Comparison of ENCODE assay signal across 28 cellular contexts in genomic region chr4:13597604-13598003, GRCh38. TPM values are rescaled to one million over a fixed set of nuclear protein-coding genes. Genes with fewer than 3 reads are reported as not detected.
DNase-seq lines count a peak whose midpoint lies in the region; ATAC-seq and TF ChIP-seq lines count a peak whose summit lies in the region.
"Had no signal": no experiment of that assay in that cellular context is flagged by ENCODE, and none has a peak within 500 bp of the region (broad histone marks: within the 10 kb centered on the region; RNA-seq: fewer than 3 reads in every experiment).

No MANE protein-coding gene starts in this region.

- no peaks in the 10 kb centered on the region for H3K9me2 ChIP-seq in PC-3 (replicated peaks; ENCODE audit: low read length)

- peaks cover 10% of the 10 kb centered on the region for H3K4me1 ChIP-seq in PC-3 (ENCODE audit: insufficient read depth, low read length)
- H3K4me1 ChIP-seq: BE2C, stomach, transverse colon had no signal

- BruUV-seq in PC-3 (replicated peaks; lab: Mats Ljungman, UMichigan), result no TSS peak

- H4K20me1 ChIP-seq in PC-3 (ENCODE audit: low read length), result no peaks in the 10 kb centered on the region

- H3K79me2 ChIP-seq in PC-3 (ENCODE audit: low read length), result no peaks in the 10 kb centered on the region

- H3K27me3 ChIP-seq in PC-3 (ENCODE audit: low read length), result no peaks in the 10 kb centered on the region
- H3K27me3 ChIP-seq: BE2C, stomach, transverse colon had no signal

- H3K4me3 ChIP-seq in PC-3 (ENCODE audit: low read length) (no peak overlapping the region), fibroblast of mammary gland (ENCODE audit: control insufficient read depth, low read depth, low read length) (no peak overlapping the region)
- H3K4me3 ChIP-seq: stomach, transverse colon had no signal

- H3K9ac ChIP-seq in PC-3 (ENCODE audit: low read length), result no peak overlapping the region

- CTCF ChIA-PET in PC-3 (lab: Charles Lee), result no interaction called here

- no peak overlapping the region for H2AFZ ChIP-seq in PC-3 (ENCODE audit: low read length)

- peak; percentile 53 for DNase-seq in EH (ENCODE audit: low read depth)
- DNase-seq in PC-3, result peak; percentile 29
- DNase-seq in fibroblast of mammary gland (ENCODE audit: low read depth), result peak; percentile 21
- peak; percentile 82 for DNase-seq in renal cortical epithelial cell (ENCODE audit: low read depth)
- no peak for DNase-seq in NCI-H1092 (lab: John Stamatoyannopoulos, UW)
- DNase-seq in stimulated activated naive CD4-positive, alpha-beta T cell (lab: John Stamatoyannopoulos, UW), result no peak
- DNase-seq: activated B cell treated with CpG ODN at 0.5 μM for 24 hours; activated CD4-positive, alpha-beta T cell treated with anti-CD3 and anti-CD28 coated beads, Interleukin-2, amount 50 U/mL, for 4 hours; activated naive CD4-positive, alpha-beta T cell treated with anti-CD3 and anti-CD28 coated beads, Interleukin-2, amount 50 U/mL, for 16 hours; aorta; BE2C; dermis blood vessel endothelial cell; foreskin melanocyte; HCEC 1CT; hypothalamus; NCI-H1105; NCI-H2081; NCI-H446; OCI-M1; posterior cingulate gyrus; Right ventricle myocardium superior; stomach; T1000; transverse colon had no signal

- H3K4me2 ChIP-seq in PC-3 (ENCODE audit: low read length), result no peak overlapping the region

- H3F3A ChIP-seq in PC-3 (ENCODE audit: low read length, unreplicated experiment), result no peaks in the 10 kb centered on the region

- POLR2A ChIA-PET in PC-3 (lab: Charles Lee; ENCODE audit: unreplicated experiment), result no interaction called here

- H3K36me3 ChIP-seq in PC-3 (ENCODE audit: low read depth, low read length), result no peaks in the 10 kb centered on the region; the same call in none of the 2 replicates

- intact Hi-C loops in PC-3 (cut with micrococcal nuclease), result no loop called here

- TF ChIP-seq CTCF in PC-3 (conservative IDR thresholded peaks at IDR 0.05; ENCODE audit: low read depth, low read length), result no peak
- TF ChIP-seq CTCF in fibroblast of mammary gland (conservative IDR thresholded peaks at IDR 0.05; ENCODE audit: control insufficient read depth, insufficient read depth, low read depth, low read length), result no peak

- H3K27ac ChIP-seq in PC-3 (ENCODE audit: low read length), result 0 out of 2 replicates have a peak overlapping the region, but pooled peaks have one; percentile 23
- H3K27ac ChIP-seq: stomach, transverse colon had no signal

- ATAC-seq in PC-3 (peak; percentile 51), HG03097 (IDR thresholded peaks at IDR 0.05; ENCODE audit: low FRiP score, unreplicated experiment) (no peak)
- ATAC-seq: natural killer cell treated with Interleukin-12 subunit alpha and Interleukin-12 subunit beta and Interleukin-15 and Interleukin-18, amount 100 ng/mL, for 72 hours had no signal

- H3K9me3 ChIP-seq in PC-3 (ENCODE audit: low read length), result no peaks in the 10 kb centered on the region
- H3K9me3 ChIP-seq: BE2C, stomach, transverse colon had no signal

RNA-seq across cellular contexts. Expression of gene BOD1L1, which starts 29.9 kb away (rescaled TPM):
- total RNA-seq in PC-3 (2014; rRNA removed) (22.0 and 27.2 TPM in 2 replicates), renal cortical epithelial cell (20.7 and 63.0 TPM in 2 replicates)

RNA-seq across cellular contexts. Expression of gene NKX3-2, which starts 53.3 kb away (rescaled TPM):
- total RNA-seq in PC-3 (2014; rRNA removed) (0.07 TPM in 1 of 2 replicates, not detected in the other), renal cortical epithelial cell (not detected in 2 replicates)
- total RNA-seq: activated B cell treated with CpG ODN at 0.5 μM for 24 hours; activated T-helper 1 cell treated with anti-CD3 and anti-CD28 coated beads, Interleukin-12 subunit alpha, Interleukin-12 subunit beta, Interleukin-2, Interleukin-4 antibody, amounts not matched to agents 30 ng/mL and 10 ng/mL and 1 ng/mL, durations not matched to agents 14 hours and 24 hours and 36 hours; dermis blood vessel endothelial cell; mononuclear cell; natural killer cell treated with Interleukin-12 subunit alpha and Interleukin-12 subunit beta and Interleukin-15 and Interleukin-18, amount 100 ng/mL, for 72 hours; Right ventricle myocardium superior had no signal

Comparison
In these comparisons a context has a peak if more than half of its experiments do, and no peak if none do; other contexts are left out.
1. DNase-seq: peak in EH (single experiment), PC-3 (single experiment), fibroblast of mammary gland (single experiment) and renal cortical epithelial cell (single experiment); none in NCI-H1092 (single experiment) and stimulated activated naive CD4-positive, alpha-beta T cell (0 of 6).